18 cellular contexts compared by ENCODE assay signal in the genomic region with DNA sequence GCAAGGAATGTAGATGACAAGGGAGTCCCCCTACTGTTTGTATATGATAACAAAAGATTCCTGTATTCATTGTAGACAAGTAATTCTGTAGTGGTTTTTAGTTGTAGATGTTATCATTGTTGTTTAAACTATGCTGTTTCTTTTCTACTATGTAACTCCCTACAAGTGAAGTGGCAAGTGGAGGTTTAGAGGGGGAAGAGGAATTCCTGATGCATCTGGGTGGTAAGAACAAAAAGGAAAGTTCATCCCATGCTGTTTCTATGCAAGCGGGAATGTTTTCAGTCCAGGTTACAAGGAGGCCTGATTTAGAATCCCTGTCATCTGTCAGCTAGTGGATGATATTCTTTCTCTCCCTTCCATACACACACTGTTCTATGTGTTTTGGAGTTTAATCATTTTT.
"Had no signal": no experiment of that assay in that cellular context is flagged by ENCODE, and none has a peak within 500 bp of the region (broad histone marks: within the 10 kb centered on the region; RNA-seq: fewer than 3 reads in every experiment).

No MANE protein-coding gene starts in this region.

- H3K27me3 Mint-ChIP-seq: activated B cell treated with CpG ODN at 0.5 μM for 24 hours, type B pancreatic cell had no signal

- H3K4me3 ChIP-seq: heart left ventricle, left lung, prostate gland, skin epidermis had no signal

- H3K9me3 ChIP-seq: heart left ventricle, left lung, prostate gland had no signal

- H3K36me3 ChIP-seq: heart left ventricle, left lung, prostate gland had no signal

- H3K27me3 ChIP-seq: heart left ventricle, left lung had no signal

- H3K4me3 Mint-ChIP-seq: activated B cell treated with CpG ODN at 0.5 μM for 24 hours; activated naive CD4-positive, alpha-beta T cell treated with anti-CD3 and anti-CD28 coated beads for 36 hours; natural killer cell; T-helper 1 cell treated with Interleukin-12 subunit alpha and Interleukin-12 subunit beta and Interleukin-4 antibody, amounts not matched to agents 30 μg/mL and 1 μg/mL, for 36 hours; type B pancreatic cell had no signal

- H3K9me3 Mint-ChIP-seq: activated B cell treated with CpG ODN at 0.5 μM for 24 hours; activated naive CD4-positive, alpha-beta T cell treated with anti-CD3 and anti-CD28 coated beads for 36 hours; natural killer cell; T-helper 1 cell treated with Interleukin-12 subunit alpha and Interleukin-12 subunit beta and Interleukin-4 antibody, amounts not matched to agents 30 μg/mL and 1 μg/mL, for 36 hours had no signal

- H3K27ac Mint-ChIP-seq: activated B cell treated with CpG ODN at 0.5 μM for 24 hours; activated naive CD4-positive, alpha-beta T cell treated with anti-CD3 and anti-CD28 coated beads for 36 hours; natural killer cell; T-helper 1 cell treated with Interleukin-12 subunit alpha and Interleukin-12 subunit beta and Interleukin-4 antibody, amounts not matched to agents 30 μg/mL and 1 μg/mL, for 36 hours; type B pancreatic cell had no signal

- H3K4me1 Mint-ChIP-seq: natural killer cell had no signal

- ATAC-seq: left lung, natural killer cell, right cardiac atrium had no signal

- H3K4me1 ChIP-seq: left lung, prostate gland had no signal

- H3K36me3 Mint-ChIP-seq: natural killer cell, type B pancreatic cell had no signal

- DNase-seq: activated B cell treated with CpG ODN at 0.5 μM for 24 hours; activated CD4-positive, alpha-beta T cell treated with anti-CD3 and anti-CD28 coated beads for 48 hours; activated naive CD4-positive, alpha-beta T cell treated with anti-CD3 and anti-CD28 coated beads for 36 hours; heart left ventricle; islet precursor cell; left lung; mammary epithelial cell; natural killer cell; right cardiac atrium; stimulated activated CD4-positive, alpha-beta T cell treated with anti-CD3 and anti-CD28 coated beads, Interleukin-15, amount 100 ng/mL, for 24 hours; stimulated activated CD4-positive, alpha-beta T cell treated with anti-CD3 and anti-CD28 coated beads, Interleukin-4, amount 100 ng/mL, for 1 hour; stimulated activated naive CD4-positive, alpha-beta T cell; substantia nigra had no signal

- H3K27ac ChIP-seq: epithelial cell of prostate, heart left ventricle, left lung, prostate gland, skin epidermis had no signal
